8 cellular contexts compared by ENCODE assay signal in the genomic region with DNA sequence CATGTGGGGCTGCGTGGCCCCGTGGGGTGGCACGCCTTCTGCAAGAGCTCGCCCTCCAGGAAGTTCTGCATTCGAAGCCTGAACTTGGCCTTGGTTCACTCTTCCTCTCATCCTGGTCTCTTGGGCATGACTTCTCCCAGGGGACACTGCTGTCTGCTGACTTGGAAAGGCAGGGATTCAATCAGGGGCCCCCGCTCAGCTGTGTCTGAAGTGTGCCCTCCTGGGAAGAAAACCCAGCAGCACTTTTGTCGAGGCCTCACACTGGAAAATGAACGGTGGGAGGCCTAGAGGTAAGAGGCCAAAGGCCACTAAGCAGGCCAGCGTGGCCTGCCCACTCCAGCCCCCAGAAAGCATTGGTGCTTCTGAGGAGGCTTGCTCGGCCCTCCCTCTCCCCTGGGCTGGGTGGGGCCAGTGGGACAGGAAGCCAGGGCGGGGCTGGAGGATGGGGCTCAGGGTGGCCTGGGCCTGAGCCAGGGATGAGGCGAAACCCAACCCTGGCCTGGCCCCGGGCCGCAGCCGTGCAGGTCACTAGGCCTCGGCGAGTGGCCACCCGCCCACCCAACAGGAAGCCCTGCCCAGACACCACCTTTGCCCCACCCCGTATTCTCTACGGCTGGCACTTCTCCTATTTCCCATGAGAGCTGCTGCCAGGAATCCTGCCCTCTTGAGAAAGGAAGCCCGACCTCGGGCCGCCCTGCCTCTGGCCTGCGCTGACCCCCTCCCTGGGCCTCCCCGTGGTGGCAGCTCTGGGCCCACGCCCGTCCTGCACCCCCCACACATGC.
DNase-seq lines count a peak whose midpoint lies in the region; ATAC-seq, FAIRE-seq and TF ChIP-seq lines count a peak whose summit lies in the region.

No MANE protein-coding gene starts in this region.

- no peaks in the 10 kb centered on the region for H3K79me2 ChIP-seq in OCI-LY7 (ENCODE audit: insufficient read depth, low read depth, low read length)

- peak; percentile 92 for ATAC-seq in HG02678 (IDR thresholded peaks at IDR 0.05; ENCODE audit: unreplicated experiment)
- ATAC-seq in right cardiac atrium = peak; percentile 62 to 76

- no peaks in the 10 kb centered on the region for H3K27me3 Mint-ChIP-seq in activated naive CD8-positive, alpha-beta T cell

- peaks cover 56% of the 10 kb centered on the region for H3K4me1 Mint-ChIP-seq in activated naive CD8-positive, alpha-beta T cell (ENCODE audit: low read depth)

- H3K4me3 ChIP-seq in OCI-LY7 (ENCODE audit: low read depth, low read length, poor library complexity, severe bottlenecking) (no peak overlapping the region), right cardiac atrium (ENCODE audit: low read length) (no peak overlapping the region), skin epidermis (no peak overlapping the region)

- H3K9me3 ChIP-seq in OCI-LY7 (ENCODE audit: low read length) (no peaks in the 10 kb centered on the region), right cardiac atrium (ENCODE audit: control insufficient read depth, low read length) (no peaks in the 10 kb centered on the region)

- H2AFZ ChIP-seq in OCI-LY7 (ENCODE audit: low read length) = no peak overlapping the region

- H3K4me1 ChIP-seq in OCI-LY7 (ENCODE audit: insufficient read depth, low read length, poor library complexity, severe bottlenecking) (peaks cover 33% of the 10 kb centered on the region), right cardiac atrium (ENCODE audit: control insufficient read depth, insufficient read depth, low read length) (peaks cover 77% of the 10 kb centered on the region)

- H3K27ac Mint-ChIP-seq in activated naive CD8-positive, alpha-beta T cell = peak overlapping the region; percentile 70

- H3K27ac ChIP-seq in OCI-LY7 (ENCODE audit: low read depth, low read length, poor library complexity, severe bottlenecking) (no peak overlapping the region), right cardiac atrium (ENCODE audit: low read length) (peak overlapping the region; percentile 97), skin epidermis (peak overlapping the region; percentile 17 to 92 (median 82))

- no peak for TF ChIP-seq POLR2A in GM12892 (IDR thresholded peaks at IDR 0.05; ENCODE audit: low read depth, low read length)

- peak; percentile 9 for FAIRE-seq in GM12892 (lab: Jason Lieb, UNC)

- no peaks in the 10 kb centered on the region for H4K20me1 ChIP-seq in OCI-LY7 (ENCODE audit: insufficient read depth, low read length)

- H3K27me3 ChIP-seq in right cardiac atrium (ENCODE audit: control insufficient read depth, insufficient read depth) = no peaks in the 10 kb centered on the region

- H3K9me3 Mint-ChIP-seq in activated naive CD8-positive, alpha-beta T cell (ENCODE audit: low read depth) = no peaks in the 10 kb centered on the region

- 21% methylated on average over 27 of the region's 27 CpGs for WGBS in right cardiac atrium

- DNase-seq in GM12892 (ENCODE audit: insufficient read length) (peak; percentile 79), OCI-LY7 (ENCODE audit: low spot score) (peak; percentile 48), right cardiac atrium (peak; percentile 94 to 96 (median 95)), nucleus accumbens (lab: John Stamatoyannopoulos, UW) (no peak), GDM1 (lab: John Stamatoyannopoulos, UW) (no peak)

- H3K4me3 Mint-ChIP-seq in activated naive CD8-positive, alpha-beta T cell = peak overlapping the region; percentile 36

- no TSS peak for BruUV-seq in OCI-LY7 (replicated peaks; lab: Mats Ljungman, UMichigan)

- H3K9me2 ChIP-seq in OCI-LY7 (ENCODE audit: insufficient read depth, low read length) = no peaks in the 10 kb centered on the region

- no peak for TF ChIP-seq CTCF in OCI-LY7 (conservative IDR thresholded peaks at IDR 0.05; ENCODE audit: low read length)

- no peak overlapping the region for H3K4me2 ChIP-seq in OCI-LY7 (ENCODE audit: low read length)

- no peaks in the 10 kb centered on the region for H3K36me3 Mint-ChIP-seq in activated naive CD8-positive, alpha-beta T cell

- no peaks in the 10 kb centered on the region for H3K36me3 ChIP-seq in OCI-LY7 (ENCODE audit: insufficient read depth, low read length)

- intact Hi-C loops in OCI-LY7 (cut with micrococcal nuclease; ENCODE audit: unreplicated experiment) (no loop called here), right cardiac atrium (cut with DNase I) (loop anchor here (5.0 to 10.0 kb wide), 4 partner anchors 32 to 78 kb away; no protein-coding TSS in a partner anchor)

- CTCF ChIA-PET in OCI-LY7 (lab: Charles Lee; ENCODE audit: unreplicated experiment) = interaction anchor here (0.6 to 1.2 kb wide), 3 partner anchors 10 to 66 kb away, joined by 3 to 10 read pairs (median 3); no protein-coding TSS in a partner anchor

- POLR2A ChIA-PET in OCI-LY7 (lab: Charles Lee) = no interaction called here

Comparison
In these comparisons a context has a peak if more than half of its experiments do, and no peak if none do; other contexts are left out.
1. DNase-seq: peak in GM12892 (single experiment), OCI-LY7 (single experiment) and right cardiac atrium (3 of 3); none in nucleus accumbens (0 of 56) and GDM1 (single experiment).